15 cellular contexts compared by ENCODE assay signal in genomic region chr2:120236296-120236695, GRCh38.
"Had no signal": no experiment of that assay in that cellular context is flagged by ENCODE, and none has a peak within 500 bp of the region (broad histone marks: within the 10 kb centered on the region; RNA-seq: fewer than 3 reads in every experiment).

No MANE protein-coding gene starts in this region.

- H3K9me3 ChIP-seq: tibial nerve, vagina had no signal

- H3K27ac ChIP-seq: tibial nerve, vagina, VCaP had no signal

- H3K4me3 Mint-ChIP-seq: activated naive CD4-positive, alpha-beta T cell treated with anti-CD3 and anti-CD28 coated beads for 36 hours; natural killer cell had no signal

- H3K27ac Mint-ChIP-seq: activated naive CD4-positive, alpha-beta T cell treated with anti-CD3 and anti-CD28 coated beads for 36 hours; natural killer cell had no signal

- DNase-seq: activated CD4-positive, alpha-beta T cell treated with anti-CD3 and anti-CD28 coated beads, Interleukin-2, amount 50 U/mL, for 48 hours; activated naive CD4-positive, alpha-beta T cell treated with anti-CD3 and anti-CD28 coated beads for 36 hours; aorta; cortex of kidney; effector memory CD4-positive, alpha-beta T cell; foreskin fibroblast; natural killer cell; stimulated activated CD4-positive, alpha-beta T cell treated with anti-CD3 and anti-CD28 coated beads, Interleukin-2, amount 100 ng/mL, for 24 hours; stimulated activated naive CD4-positive, alpha-beta T cell treated with Interleukin-2 at 50 U/mL for 16 hours; substantia nigra; SW 1271; T-helper 2 cell had no signal

- H3K4me3 ChIP-seq: tibial nerve, vagina had no signal

- ATAC-seq: natural killer cell had no signal

- H3K36me3 ChIP-seq: tibial nerve, vagina had no signal

- H3K36me3 Mint-ChIP-seq: natural killer cell had no signal

- H3K27me3 ChIP-seq: vagina had no signal

- H3K9me3 Mint-ChIP-seq: natural killer cell had no signal
